ENCODE assay signal across 10 cellular contexts in genomic region chr2:43136862-43137261, GRCh38.
A peak's percentile ranks its signal among the peaks of the same experiment; 100 is the strongest.
DNase-seq lines count a peak whose midpoint lies in the region; ATAC-seq, FAIRE-seq and TF ChIP-seq lines count a peak whose summit lies in the region.
"Had no signal": no experiment of that assay in that cellular context is flagged by ENCODE, and none has a peak within 500 bp of the region (broad histone marks: within the 10 kb centered on the region; RNA-seq: fewer than 3 reads in every experiment).

No MANE protein-coding gene starts in this region.

- H2AFZ ChIP-seq in Karpas-422 (ENCODE audit: low read length): no peak overlapping the region

- ATAC-seq in natural killer cell: peak; percentile 66 to 84 (median 78)
- ATAC-seq in left ventricle myocardium superior: no peak

- H3K4me2 ChIP-seq in Karpas-422 (ENCODE audit: low read depth, low read length, poor library complexity, severe bottlenecking): no peak overlapping the region

- H3K9ac ChIP-seq in Karpas-422 (ENCODE audit: low read length): no peak overlapping the region

- no peaks in the 10 kb centered on the region for H3K9me3 Mint-ChIP-seq in activated T-helper 2 cell treated with anti-CD3 and anti-CD28 coated beads, Interferon-gamma antibody, Interleukin-2, Interleukin-4, amounts not matched to agents 10 μg/mL and 5 μg/mL and 100 μg/mL, durations not matched to agents 14 hours and 24 hours and 36 hours
- no peaks in the 10 kb centered on the region for H3K9me3 Mint-ChIP-seq in natural killer cell
- H3K9me3 Mint-ChIP-seq in stimulated activated naive CD8-positive, alpha-beta T cell treated with anti-CD3 and anti-CD28 coated beads, Interleukin-15, Interleukin-2, amounts not matched to agents 100 ng/mL and 50 ng/mL, for 24 hours: no peaks in the 10 kb centered on the region
- H3K9me3 Mint-ChIP-seq in endothelial cell (ENCODE audit: unreplicated experiment): no peaks in the 10 kb centered on the region

- no peak for FAIRE-seq in urothelium cell line (lab: Jason Lieb, UNC)
- FAIRE-seq: bronchial epithelial cell, GM12892 had no signal

- H3K9me3 ChIP-seq in Karpas-422 (ENCODE audit: low read length): no peaks in the 10 kb centered on the region

- H3K4me3 Mint-ChIP-seq in activated T-helper 2 cell treated with anti-CD3 and anti-CD28 coated beads, Interferon-gamma antibody, Interleukin-2, Interleukin-4, amounts not matched to agents 10 μg/mL and 5 μg/mL and 100 μg/mL, durations not matched to agents 14 hours and 24 hours and 36 hours (ENCODE audit: low read depth): peak overlapping the region; percentile 58
- peak overlapping the region; percentile 68 for H3K4me3 Mint-ChIP-seq in natural killer cell
- peak overlapping the region; percentile 38 for H3K4me3 Mint-ChIP-seq in stimulated activated naive CD8-positive, alpha-beta T cell treated with anti-CD3 and anti-CD28 coated beads, Interleukin-15, Interleukin-2, amounts not matched to agents 100 ng/mL and 50 ng/mL, for 24 hours
- H3K4me3 Mint-ChIP-seq in endothelial cell (ENCODE audit: unreplicated experiment): no peak overlapping the region

- no peaks in the 10 kb centered on the region for H3K27me3 ChIP-seq in Karpas-422 (ENCODE audit: low read length)

- DNase-seq in T-helper 1 cell: peak; percentile 46 to 90 (median 74)
- peak; percentile 81 for DNase-seq in activated T-helper 2 cell treated with anti-CD3 and anti-CD28 coated beads, Interferon-gamma antibody, Interleukin-2, Interleukin-4, amounts not matched to agents 10 μg/mL and 5 μg/mL and 100 μg/mL, durations not matched to agents 14 hours and 24 hours and 36 hours (ENCODE audit: low spot score)
- peak; percentile 61 for DNase-seq in natural killer cell
- DNase-seq in left ventricle myocardium superior: no peak
- DNase-seq in urothelium cell line (ENCODE audit: low spot score): no peak
- no peak for DNase-seq in endothelial cell (ENCODE audit: low spot score)
- DNase-seq in Karpas-422: no peak

- intact Hi-C loops in activated T-helper 2 cell treated with anti-CD3 and anti-CD28 coated beads, Interferon-gamma antibody, Interleukin-2, Interleukin-4, amounts not matched to agents 10 μg/mL and 5 μg/mL and 100 μg/mL, durations not matched to agents 14 hours and 24 hours and 36 hours (cut with micrococcal nuclease): loop anchor here (1.0 to 10.0 kb wide), 3 partner anchors 22 to 638 kb away; partner anchors contain the start of gene DYNC2LI1
- intact Hi-C loops in natural killer cell (cut with micrococcal nuclease) (loop anchor here (1.0 to 5.0 kb wide), 3 partner anchors 21 to 325 kb away; no protein-coding TSS in a partner anchor), left ventricle myocardium superior (cut with micrococcal nuclease) (loop anchor here (10.0 kb wide), 2 partner anchors 88 to 348 kb away; partner anchors contain the start of gene ZFP36L2)

- no peaks in the 10 kb centered on the region for H3K9me2 ChIP-seq in Karpas-422 (replicated peaks; ENCODE audit: insufficient read depth, low read length)

- H3K36me3 ChIP-seq in Karpas-422 (ENCODE audit: insufficient read depth, low read length): no peaks in the 10 kb centered on the region

- TF ChIP-seq CTCF in natural killer cell (IDR thresholded peaks at IDR 0.05) (no peak), endothelial cell (IDR thresholded peaks at IDR 0.05; ENCODE audit: unreplicated experiment) (no peak)

- no peak overlapping the region for H3K27ac ChIP-seq in Karpas-422 (ENCODE audit: low read length)

- H3K27me3 Mint-ChIP-seq in activated T-helper 2 cell treated with anti-CD3 and anti-CD28 coated beads, Interferon-gamma antibody, Interleukin-2, Interleukin-4, amounts not matched to agents 10 μg/mL and 5 μg/mL and 100 μg/mL, durations not matched to agents 14 hours and 24 hours and 36 hours (ENCODE audit: low read depth): no peaks in the 10 kb centered on the region
- H3K27me3 Mint-ChIP-seq in natural killer cell (ENCODE audit: low read depth in 2 of 2): no peaks in the 10 kb centered on the region
- H3K27me3 Mint-ChIP-seq in stimulated activated naive CD8-positive, alpha-beta T cell treated with anti-CD3 and anti-CD28 coated beads, Interleukin-15, Interleukin-2, amounts not matched to agents 100 ng/mL and 50 ng/mL, for 24 hours: no peaks in the 10 kb centered on the region
- peaks cover 11% of the 10 kb centered on the region for H3K27me3 Mint-ChIP-seq in endothelial cell (ENCODE audit: unreplicated experiment)

- H3K4me3 ChIP-seq in Karpas-422 (ENCODE audit: low read length): no peak overlapping the region

- H3K4me1 ChIP-seq in Karpas-422 (ENCODE audit: low read length): peaks cover under 1% of the 10 kb centered on the region

- H3K27ac Mint-ChIP-seq in activated T-helper 2 cell treated with anti-CD3 and anti-CD28 coated beads, Interferon-gamma antibody, Interleukin-2, Interleukin-4, amounts not matched to agents 10 μg/mL and 5 μg/mL and 100 μg/mL, durations not matched to agents 14 hours and 24 hours and 36 hours: peak overlapping the region; percentile 94
- H3K27ac Mint-ChIP-seq in natural killer cell: peak overlapping the region; percentile 87 to 96
- peak overlapping the region; percentile 90 for H3K27ac Mint-ChIP-seq in stimulated activated naive CD8-positive, alpha-beta T cell treated with anti-CD3 and anti-CD28 coated beads, Interleukin-15, Interleukin-2, amounts not matched to agents 100 ng/mL and 50 ng/mL, for 24 hours
- H3K27ac Mint-ChIP-seq in endothelial cell (ENCODE audit: unreplicated experiment): no peak overlapping the region

- no peaks in the 10 kb centered on the region for H4K20me1 ChIP-seq in Karpas-422 (ENCODE audit: insufficient read depth, low read depth, low read length)

- H3K36me3 Mint-ChIP-seq in activated T-helper 2 cell treated with anti-CD3 and anti-CD28 coated beads, Interferon-gamma antibody, Interleukin-2, Interleukin-4, amounts not matched to agents 10 μg/mL and 5 μg/mL and 100 μg/mL, durations not matched to agents 14 hours and 24 hours and 36 hours (ENCODE audit: low read depth): peaks cover 17% of the 10 kb centered on the region
- H3K36me3 Mint-ChIP-seq in natural killer cell: no peaks in the 10 kb centered on the region
- peaks cover 3% of the 10 kb centered on the region for H3K36me3 Mint-ChIP-seq in stimulated activated naive CD8-positive, alpha-beta T cell treated with anti-CD3 and anti-CD28 coated beads, Interleukin-15, Interleukin-2, amounts not matched to agents 100 ng/mL and 50 ng/mL, for 24 hours (ENCODE audit: low read depth)
- peaks cover 4% of the 10 kb centered on the region for H3K36me3 Mint-ChIP-seq in endothelial cell (ENCODE audit: low read depth, unreplicated experiment)

- no peaks in the 10 kb centered on the region for H3K79me2 ChIP-seq in Karpas-422 (ENCODE audit: low read length)

- peaks cover 71% of the 10 kb centered on the region for H3K4me1 Mint-ChIP-seq in activated T-helper 2 cell treated with anti-CD3 and anti-CD28 coated beads, Interferon-gamma antibody, Interleukin-2, Interleukin-4, amounts not matched to agents 10 μg/mL and 5 μg/mL and 100 μg/mL, durations not matched to agents 14 hours and 24 hours and 36 hours (ENCODE audit: low read depth)
- peaks cover 74 to 89% of the 10 kb centered on the region in 2 donors for H3K4me1 Mint-ChIP-seq in natural killer cell
- peaks cover 90% of the 10 kb centered on the region for H3K4me1 Mint-ChIP-seq in stimulated activated naive CD8-positive, alpha-beta T cell treated with anti-CD3 and anti-CD28 coated beads, Interleukin-15, Interleukin-2, amounts not matched to agents 100 ng/mL and 50 ng/mL, for 24 hours (ENCODE audit: low read depth)
- H3K4me1 Mint-ChIP-seq in endothelial cell (ENCODE audit: unreplicated experiment): peaks cover 54% of the 10 kb centered on the region

Comparison
In these comparisons a context has a peak if more than half of its experiments do, and no peak if none do; other contexts are left out.
1. DNase-seq: peak in T-helper 1 cell (5 of 5), activated T-helper 2 cell treated with anti-CD3 and anti-CD28 coated beads, Interferon-gamma antibody, Interleukin-2, Interleukin-4, amounts not matched to agents 10 μg/mL and 5 μg/mL and 100 μg/mL, durations not matched to agents 14 hours and 24 hours and 36 hours (single experiment) and natural killer cell (single experiment); none in left ventricle myocardium superior (single experiment), urothelium cell line (single experiment), endothelial cell (single experiment) and Karpas-422 (single experiment).